ENCODE assay signal across 1 cellular context in genomic region chr2:60602828-60603532, GRCh38.
TF ChIP-seq lines count a peak whose summit lies in the region.

No MANE protein-coding gene starts in this region.

TF ChIP-seq in H1, 55 proteins besides CTCF, POLR2A, EP300 and RAD21:
- TF ChIP-seq FOSL1 (IDR thresholded peaks at IDR 0.05; ENCODE audit: insufficient read depth, low read depth, low read length) (no peak), ASH2L (IDR thresholded peaks at IDR 0.05; ENCODE audit: low read length) (peak; percentile 71), TEAD4 (IDR thresholded peaks at IDR 0.05; ENCODE audit: low read depth, low read length) (peak; percentile 77; the same call in 1 of the 2 replicates), CBX8 (IDR thresholded peaks at IDR 0.05; ENCODE audit: borderline replicate concordance, low read depth, low read length) (no peak), HDAC6 (IDR thresholded peaks at IDR 0.05; ENCODE audit: low read depth, low read length) (no peak), SIN3A (conservative IDR thresholded peaks at IDR 0.05 in 1 of 2, IDR thresholded peaks at IDR 0.05 in 1 of 2; ENCODE audit: low read depth in 1 of 2, low read length in 2 of 2) (no peak), USF2 (IDR thresholded peaks at IDR 0.05; ENCODE audit: low read length) (no peak), JUN (IDR thresholded peaks at IDR 0.05; ENCODE audit: low read depth, low read length) (no peak), YY1 (IDR thresholded peaks at IDR 0.05; ENCODE audit: low read depth, low read length) (peak; percentile 27; the same call in 1 of the 2 replicates), GTF2F1 (IDR thresholded peaks at IDR 0.05; ENCODE audit: borderline replicate concordance, low read depth, low read length) (no peak)
- TF ChIP-seq, protein P1, sequence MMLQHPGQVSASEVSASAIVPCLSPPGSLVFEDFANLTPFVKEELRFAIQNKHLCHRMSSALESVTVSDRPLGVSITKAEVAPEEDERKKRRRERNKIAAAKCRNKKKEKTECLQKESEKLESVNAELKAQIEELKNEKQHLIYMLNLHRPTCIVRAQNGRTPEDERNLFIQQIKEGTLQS (IDR thresholded peaks at IDR 0.05; ENCODE audit: insufficient read depth, low read depth, low read length) = no peak
